2 cellular contexts compared by ENCODE assay signal in the genomic region with DNA sequence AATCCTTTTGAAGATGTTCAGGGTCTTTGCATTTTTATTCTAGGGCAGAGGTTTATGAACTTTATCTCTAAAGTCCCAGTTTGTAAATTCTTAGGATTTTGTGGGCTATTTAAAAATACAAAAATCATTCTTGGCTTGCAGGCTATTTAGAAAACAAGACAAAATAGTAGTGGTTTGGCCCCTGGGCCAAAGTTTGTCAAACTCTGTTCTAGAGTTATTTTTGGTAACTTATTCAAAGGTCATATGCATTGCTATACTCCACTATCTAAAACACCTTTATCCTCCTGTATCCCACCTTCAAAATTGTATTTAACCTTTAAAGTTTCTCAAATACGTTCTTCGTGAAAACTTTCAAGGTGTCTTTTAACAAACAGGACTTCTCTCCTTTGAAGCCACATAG.
TF ChIP-seq lines count a peak whose summit lies in the region.

No MANE protein-coding gene starts in this region.

TF ChIP-seq in liver, 16 proteins besides CTCF, POLR2A, EP300 and RAD21 (continued from another document):
- TF ChIP-seq, protein P1, sequence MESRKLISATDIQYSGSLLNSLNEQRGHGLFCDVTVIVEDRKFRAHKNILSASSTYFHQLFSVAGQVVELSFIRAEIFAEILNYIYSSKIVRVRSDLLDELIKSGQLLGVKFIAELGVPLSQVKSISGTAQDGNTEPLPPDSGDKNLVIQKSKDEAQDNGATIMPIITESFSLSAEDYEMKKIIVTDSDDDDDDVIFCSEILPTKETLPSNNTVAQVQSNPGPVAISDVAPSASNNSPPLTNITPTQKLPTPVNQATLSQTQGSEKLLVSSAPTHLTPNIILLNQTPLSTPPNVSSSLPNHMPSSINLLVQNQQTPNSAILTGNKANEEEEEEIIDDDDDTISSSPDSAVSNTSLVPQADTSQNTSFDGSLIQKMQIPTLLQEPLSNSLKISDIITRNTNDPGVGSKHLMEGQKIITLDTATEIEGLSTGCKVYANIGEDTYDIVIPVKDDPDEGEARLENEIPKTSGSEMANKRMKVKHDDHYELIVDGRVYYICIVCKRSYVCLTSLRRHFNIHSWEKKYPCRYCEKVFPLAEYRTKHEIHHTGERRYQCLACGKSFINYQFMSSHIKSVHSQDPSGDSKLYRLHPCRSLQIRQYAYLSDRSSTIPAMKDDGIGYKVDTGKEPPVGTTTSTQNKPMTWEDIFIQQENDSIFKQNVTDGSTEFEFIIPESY (IDR thresholded peaks at IDR 0.05), result no peak
- peak; percentile 45 for TF ChIP-seq SP1 (IDR thresholded peaks at IDR 0.05)
- no peak for TF ChIP-seq TAF1 (conservative IDR thresholded peaks at IDR 0.05)
- TF ChIP-seq FOXA1 (IDR thresholded peaks at IDR 0.05), result no peak
- TF ChIP-seq GABPA (IDR thresholded peaks at IDR 0.05 in 1 of 2, conservative IDR thresholded peaks at IDR 0.05 in 1 of 2), result no peak
- peak; percentile 20 for TF ChIP-seq YY1 (IDR thresholded peaks at IDR 0.05)
- TF ChIP-seq HNF4G (IDR thresholded peaks at IDR 0.05), result no peak
- no peak for TF ChIP-seq JUND (IDR thresholded peaks at IDR 0.05)
- TF ChIP-seq FOXA2 (IDR thresholded peaks at IDR 0.05), result no peak
- TF ChIP-seq NR2F2 (IDR thresholded peaks at IDR 0.05), result no peak
- no peak for TF ChIP-seq EGR1 (IDR thresholded peaks at IDR 0.05; ENCODE audit: low read depth in 2 of 2)
- TF ChIP-seq, protein P2, sequence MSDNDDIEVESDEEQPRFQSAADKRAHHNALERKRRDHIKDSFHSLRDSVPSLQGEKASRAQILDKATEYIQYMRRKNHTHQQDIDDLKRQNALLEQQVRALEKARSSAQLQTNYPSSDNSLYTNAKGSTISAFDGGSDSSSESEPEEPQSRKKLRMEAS (IDR thresholded peaks at IDR 0.05), result no peak
- TF ChIP-seq, protein P3, sequence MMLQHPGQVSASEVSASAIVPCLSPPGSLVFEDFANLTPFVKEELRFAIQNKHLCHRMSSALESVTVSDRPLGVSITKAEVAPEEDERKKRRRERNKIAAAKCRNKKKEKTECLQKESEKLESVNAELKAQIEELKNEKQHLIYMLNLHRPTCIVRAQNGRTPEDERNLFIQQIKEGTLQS (IDR thresholded peaks at IDR 0.05), result no peak
- TF ChIP-seq HNF4A (conservative IDR thresholded peaks at IDR 0.05), result peak; percentile 91 to 95

TF ChIP-seq in HepG2, 621 proteins besides CTCF, POLR2A, EP300 and RAD21 (continued from another document):
- TF ChIP-seq, protein P4, sequence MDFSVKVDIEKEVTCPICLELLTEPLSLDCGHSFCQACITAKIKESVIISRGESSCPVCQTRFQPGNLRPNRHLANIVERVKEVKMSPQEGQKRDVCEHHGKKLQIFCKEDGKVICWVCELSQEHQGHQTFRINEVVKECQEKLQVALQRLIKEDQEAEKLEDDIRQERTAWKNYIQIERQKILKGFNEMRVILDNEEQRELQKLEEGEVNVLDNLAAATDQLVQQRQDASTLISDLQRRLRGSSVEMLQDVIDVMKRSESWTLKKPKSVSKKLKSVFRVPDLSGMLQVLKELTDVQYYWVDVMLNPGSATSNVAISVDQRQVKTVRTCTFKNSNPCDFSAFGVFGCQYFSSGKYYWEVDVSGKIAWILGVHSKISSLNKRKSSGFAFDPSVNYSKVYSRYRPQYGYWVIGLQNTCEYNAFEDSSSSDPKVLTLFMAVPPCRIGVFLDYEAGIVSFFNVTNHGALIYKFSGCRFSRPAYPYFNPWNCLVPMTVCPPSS (IDR thresholded peaks at IDR 0.05), result no peak
- no peak for TF ChIP-seq ZBTB1 (CRISPR knock-in tag; IDR thresholded peaks at IDR 0.05; ENCODE audit: borderline replicate concordance)
- TF ChIP-seq ZNF883 (CRISPR knock-in tag; IDR thresholded peaks at IDR 0.05; ENCODE audit: not compliant biosample characterization), result no peak
- TF ChIP-seq, protein P5, sequence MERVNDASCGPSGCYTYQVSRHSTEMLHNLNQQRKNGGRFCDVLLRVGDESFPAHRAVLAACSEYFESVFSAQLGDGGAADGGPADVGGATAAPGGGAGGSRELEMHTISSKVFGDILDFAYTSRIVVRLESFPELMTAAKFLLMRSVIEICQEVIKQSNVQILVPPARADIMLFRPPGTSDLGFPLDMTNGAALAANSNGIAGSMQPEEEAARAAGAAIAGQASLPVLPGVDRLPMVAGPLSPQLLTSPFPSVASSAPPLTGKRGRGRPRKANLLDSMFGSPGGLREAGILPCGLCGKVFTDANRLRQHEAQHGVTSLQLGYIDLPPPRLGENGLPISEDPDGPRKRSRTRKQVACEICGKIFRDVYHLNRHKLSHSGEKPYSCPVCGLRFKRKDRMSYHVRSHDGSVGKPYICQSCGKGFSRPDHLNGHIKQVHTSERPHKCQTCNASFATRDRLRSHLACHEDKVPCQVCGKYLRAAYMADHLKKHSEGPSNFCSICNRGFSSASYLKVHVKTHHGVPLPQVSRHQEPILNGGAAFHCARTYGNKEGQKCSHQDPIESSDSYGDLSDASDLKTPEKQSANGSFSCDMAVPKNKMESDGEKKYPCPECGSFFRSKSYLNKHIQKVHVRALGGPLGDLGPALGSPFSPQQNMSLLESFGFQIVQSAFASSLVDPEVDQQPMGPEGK (CRISPR knock-in tag; IDR thresholded peaks at IDR 0.05), result no peak
- no peak for TF ChIP-seq ATF7 (IDR thresholded peaks at IDR 0.05)
- TF ChIP-seq ATF7 (CRISPR knock-in tag; IDR thresholded peaks at IDR 0.05), result no peak
- no peak for TF ChIP-seq RXRA (CRISPR knock-in tag; IDR thresholded peaks at IDR 0.05)
- TF ChIP-seq, protein P6, sequence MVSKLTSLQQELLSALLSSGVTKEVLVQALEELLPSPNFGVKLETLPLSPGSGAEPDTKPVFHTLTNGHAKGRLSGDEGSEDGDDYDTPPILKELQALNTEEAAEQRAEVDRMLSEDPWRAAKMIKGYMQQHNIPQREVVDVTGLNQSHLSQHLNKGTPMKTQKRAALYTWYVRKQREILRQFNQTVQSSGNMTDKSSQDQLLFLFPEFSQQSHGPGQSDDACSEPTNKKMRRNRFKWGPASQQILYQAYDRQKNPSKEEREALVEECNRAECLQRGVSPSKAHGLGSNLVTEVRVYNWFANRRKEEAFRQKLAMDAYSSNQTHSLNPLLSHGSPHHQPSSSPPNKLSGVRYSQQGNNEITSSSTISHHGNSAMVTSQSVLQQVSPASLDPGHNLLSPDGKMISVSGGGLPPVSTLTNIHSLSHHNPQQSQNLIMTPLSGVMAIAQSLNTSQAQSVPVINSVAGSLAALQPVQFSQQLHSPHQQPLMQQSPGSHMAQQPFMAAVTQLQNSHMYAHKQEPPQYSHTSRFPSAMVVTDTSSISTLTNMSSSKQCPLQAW (CRISPR knock-in tag; IDR thresholded peaks at IDR 0.05), result no peak
- no peak for TF ChIP-seq HMG20B (CRISPR knock-in tag; conservative IDR thresholded peaks at IDR 0.05)
- TF ChIP-seq, protein P7, sequence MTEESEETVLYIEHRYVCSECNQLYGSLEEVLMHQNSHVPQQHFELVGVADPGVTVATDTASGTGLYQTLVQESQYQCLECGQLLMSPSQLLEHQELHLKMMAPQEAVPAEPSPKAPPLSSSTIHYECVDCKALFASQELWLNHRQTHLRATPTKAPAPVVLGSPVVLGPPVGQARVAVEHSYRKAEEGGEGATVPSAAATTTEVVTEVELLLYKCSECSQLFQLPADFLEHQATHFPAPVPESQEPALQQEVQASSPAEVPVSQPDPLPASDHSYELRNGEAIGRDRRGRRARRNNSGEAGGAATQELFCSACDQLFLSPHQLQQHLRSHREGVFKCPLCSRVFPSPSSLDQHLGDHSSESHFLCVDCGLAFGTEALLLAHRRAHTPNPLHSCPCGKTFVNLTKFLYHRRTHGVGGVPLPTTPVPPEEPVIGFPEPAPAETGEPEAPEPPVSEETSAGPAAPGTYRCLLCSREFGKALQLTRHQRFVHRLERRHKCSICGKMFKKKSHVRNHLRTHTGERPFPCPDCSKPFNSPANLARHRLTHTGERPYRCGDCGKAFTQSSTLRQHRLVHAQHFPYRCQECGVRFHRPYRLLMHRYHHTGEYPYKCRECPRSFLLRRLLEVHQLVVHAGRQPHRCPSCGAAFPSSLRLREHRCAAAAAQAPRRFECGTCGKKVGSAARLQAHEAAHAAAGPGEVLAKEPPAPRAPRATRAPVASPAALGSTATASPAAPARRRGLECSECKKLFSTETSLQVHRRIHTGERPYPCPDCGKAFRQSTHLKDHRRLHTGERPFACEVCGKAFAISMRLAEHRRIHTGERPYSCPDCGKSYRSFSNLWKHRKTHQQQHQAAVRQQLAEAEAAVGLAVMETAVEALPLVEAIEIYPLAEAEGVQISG (CRISPR knock-in tag; IDR thresholded peaks at IDR 0.05), result no peak
- no peak for TF ChIP-seq ZNF766 (CRISPR knock-in tag; IDR thresholded peaks at IDR 0.05; ENCODE audit: borderline replicate concordance)
- TF ChIP-seq YEATS2 (CRISPR knock-in tag; IDR thresholded peaks at IDR 0.05; ENCODE audit: borderline replicate concordance), result no peak
- TF ChIP-seq ZNF343 (CRISPR knock-in tag; IDR thresholded peaks at IDR 0.05), result no peak
TF ChIP-seq in HepG2: peak in this region for 0.
